30 cellular contexts compared by ENCODE assay signal in the genomic region with DNA sequence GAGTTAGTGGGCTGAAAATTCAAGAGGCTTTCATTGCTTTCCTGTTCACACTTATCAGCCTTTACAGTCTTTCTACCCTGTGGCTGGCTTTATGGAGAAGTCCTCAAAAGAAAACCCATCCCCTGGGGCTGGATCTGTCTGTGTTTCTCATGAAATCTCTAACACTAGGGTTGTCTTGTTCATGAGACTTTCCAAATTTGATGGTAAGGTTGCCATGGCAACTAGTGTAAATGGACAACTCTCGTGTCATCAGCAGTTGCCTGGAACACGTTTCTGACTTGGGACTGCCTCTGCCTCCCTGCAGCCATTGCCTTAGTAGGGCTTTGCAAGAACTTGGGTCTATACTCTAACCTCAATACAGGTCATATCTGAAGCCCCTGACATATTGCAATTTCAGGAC. TPM values are rescaled to one million over a fixed set of nuclear protein-coding genes. Genes with fewer than 3 reads are reported as not detected.
"Had no signal": no experiment of that assay in that cellular context is flagged by ENCODE, and none has a peak within 500 bp of the region (broad histone marks: within the 10 kb centered on the region; RNA-seq: fewer than 3 reads in every experiment).

No MANE protein-coding gene starts in this region.

- H3K4me3 ChIP-seq: heart right ventricle, lower lobe of right lung, neural progenitor cell, right atrium auricular region, thoracic aorta, vagina had no signal

- H3K9me3 Mint-ChIP-seq: natural killer cell; neural progenitor cell; T-helper 1 cell treated with Interleukin-12 subunit alpha and Interleukin-12 subunit beta and Interleukin-4 antibody, amounts not matched to agents 30 μg/mL and 1 μg/mL, for 36 hours had no signal

- ATAC-seq: activated CD4-positive, CD25-positive, alpha-beta regulatory T cell treated with anti-CD3 and anti-CD28 coated beads, Interleukin-2, amount 50 U/mL, for 24 hours; heart right ventricle; lower lobe of right lung; natural killer cell had no signal

- FAIRE-seq: endothelial cell of umbilical vein, TTC549 had no signal

- H3K36me3 Mint-ChIP-seq: activated naive CD8-positive, alpha-beta T cell; natural killer cell; neural progenitor cell; type B pancreatic cell had no signal

- H3K4me2 ChIP-seq: neural progenitor cell had no signal

- H3K4me1 Mint-ChIP-seq: natural killer cell had no signal

- H3K9me3 ChIP-seq: lower lobe of right lung, right atrium auricular region, thoracic aorta, vagina had no signal

- H3K27me3 ChIP-seq: neural progenitor cell, right atrium auricular region, vagina had no signal

- H3K27ac Mint-ChIP-seq: activated naive CD8-positive, alpha-beta T cell; natural killer cell; neural progenitor cell; T-helper 1 cell treated with Interleukin-12 subunit alpha and Interleukin-12 subunit beta and Interleukin-4 antibody, amounts not matched to agents 30 μg/mL and 1 μg/mL, for 36 hours had no signal

- DNase-seq: activated CD4-positive, alpha-beta T cell treated with anti-CD3 and anti-CD28 coated beads for 48 hours; activated CD4-positive, alpha-beta T cell treated with anti-CD3 and anti-CD28 coated beads, Interleukin-2, amount 50 U/mL, for 48 hours; activated CD8-positive, alpha-beta memory T cell treated with anti-CD3 and anti-CD28 coated beads for 24 hours; activated effector memory CD4-positive, alpha-beta T cell treated with Interleukin-2 at 50 U/mL for 16 hours; activated naive CD4-positive, alpha-beta T cell treated with Interleukin-2 at 50 U/mL for 16 hours; anterior cingulate cortex; central memory CD4-positive, alpha-beta T cell; foreskin fibroblast; heart right ventricle; lower lobe of right lung; mesendoderm; natural killer cell; occipital lobe; stimulated activated CD4-positive, alpha-beta T cell treated with anti-CD3 and anti-CD28 coated beads, Interleukin-2, amount 100 ng/mL, for 48 hours; stimulated activated naive CD4-positive, alpha-beta T cell treated with Interleukin-2 at 50 U/mL for 16 hours; T-helper 9 cell; WERI-Rb-1 had no signal

- H3K36me3 ChIP-seq: heart right ventricle, lower lobe of right lung, neural progenitor cell, right atrium auricular region, thoracic aorta, vagina, WERI-Rb-1 had no signal

- H3K9ac ChIP-seq: neural progenitor cell had no signal

- H3K27me3 Mint-ChIP-seq: activated naive CD8-positive, alpha-beta T cell had no signal

- H3K4me3 Mint-ChIP-seq: activated naive CD8-positive, alpha-beta T cell; natural killer cell; neural progenitor cell; T-helper 1 cell treated with Interleukin-12 subunit alpha and Interleukin-12 subunit beta and Interleukin-4 antibody, amounts not matched to agents 30 μg/mL and 1 μg/mL, for 36 hours; type B pancreatic cell had no signal

- H3K27ac ChIP-seq: heart right ventricle, lower lobe of right lung, neural progenitor cell, right atrium auricular region, thoracic aorta, vagina, WERI-Rb-1 had no signal

- H2AFZ ChIP-seq: neural progenitor cell had no signal

- H3K4me1 ChIP-seq: heart right ventricle, lower lobe of right lung, neural progenitor cell, right atrium auricular region, vagina had no signal

RNA-seq across cellular contexts. Expression of gene PLPP4, which starts 35.8 kb away (rescaled TPM):
- total RNA-seq: heart right ventricle, lower lobe of right lung, mononuclear cell, natural killer cell, right atrium auricular region, thoracic aorta had no signal
- polyA plus RNA-seq: adipose tissue, esophagus, heart right ventricle had no signal
